8 cellular contexts compared by ENCODE assay signal in genomic region chr13:23466144-23467002, GRCh38. TPM values are rescaled to one million over a fixed set of nuclear protein-coding genes. Genes with fewer than 3 reads are reported as not detected.
DNase-seq lines count a peak whose midpoint lies in the region; ATAC-seq and TF ChIP-seq lines count a peak whose summit lies in the region.

No MANE protein-coding gene starts in this region.

- intact Hi-C loops in Panc1 (cut with micrococcal nuclease; ENCODE audit: unreplicated experiment) = loop anchor here (5.0 to 10.0 kb wide), 2 partner anchors 98 to 406 kb away; no protein-coding TSS in a partner anchor

- H3K27ac ChIP-seq in Panc1 (ENCODE audit: low read length) = no peak overlapping the region

- CTCF ChIA-PET in Panc1 (lab: Charles Lee) = interaction anchor here (0.5 kb wide), 1 partner anchor 232 kb away, joined by 3 read pairs; no protein-coding TSS in a partner anchor

- H3K4me3 ChIP-seq in Panc1 (ENCODE audit: low read depth in 2 of 2, low read length in 2 of 2) (peak overlapping the region; percentile 38 to 52), fibroblast of mammary gland (ENCODE audit: control insufficient read depth, low read depth, low read length) (peak overlapping the region; percentile 47)

- peak overlapping the region; percentile 54 for H3K4me3 Mint-ChIP-seq in activated T-helper 17 cell treated with anti-CD3 and anti-CD28 coated beads, Interleukin-2, amount 50 U/mL, for 72 hours
- peak overlapping the region; percentile 66 for H3K4me3 Mint-ChIP-seq in natural killer cell treated with Interleukin-12 subunit alpha and Interleukin-12 subunit beta and Interleukin-15 and Interleukin-18, amount 100 ng/mL, for 72 hours
- H3K4me3 Mint-ChIP-seq in stimulated activated naive CD8-positive, alpha-beta T cell treated with anti-CD3 and anti-CD28 coated beads, Interleukin-15, Interleukin-2, amounts not matched to agents 100 ng/mL and 50 ng/mL, for 24 hours = peak overlapping the region; percentile 62

- POLR2A ChIA-PET in Panc1 (lab: Charles Lee) = no interaction called here

- in situ Hi-C loops in Panc1 (cut with HindIII; ENCODE audit: low pct_unique_long_range_greater_than_20kb, low sequenced_read_pairs) = no loop called here

- H3K36me3 ChIP-seq in Panc1 (ENCODE audit: control insufficient read depth, insufficient read depth, low read length) = no peaks in the 10 kb centered on the region

- no peaks in the 10 kb centered on the region for H3K4me1 ChIP-seq in Panc1 (ENCODE audit: control insufficient read depth, insufficient read depth, low read length)

- no peaks in the 10 kb centered on the region for H3K9me3 ChIP-seq in Panc1 (ENCODE audit: control insufficient read depth, insufficient read depth, low read depth, low read length)

- H3K27me3 Mint-ChIP-seq in activated T-helper 17 cell treated with anti-CD3 and anti-CD28 coated beads, Interleukin-2, amount 50 U/mL, for 72 hours = peaks cover 13% of the 10 kb centered on the region
- peaks cover 9 to 20% of the 10 kb centered on the region in 2 donors for H3K27me3 Mint-ChIP-seq in natural killer cell treated with Interleukin-12 subunit alpha and Interleukin-12 subunit beta and Interleukin-15 and Interleukin-18, amount 100 ng/mL, for 72 hours
- peaks cover 21% of the 10 kb centered on the region for H3K27me3 Mint-ChIP-seq in stimulated activated naive CD8-positive, alpha-beta T cell treated with anti-CD3 and anti-CD28 coated beads, Interleukin-15, Interleukin-2, amounts not matched to agents 100 ng/mL and 50 ng/mL, for 24 hours

- no TSS peak for BruUV-seq in Panc1 (replicated peaks; lab: Mats Ljungman, UMichigan)

- H3K9me3 Mint-ChIP-seq in activated T-helper 17 cell treated with anti-CD3 and anti-CD28 coated beads, Interleukin-2, amount 50 U/mL, for 72 hours = no peaks in the 10 kb centered on the region
- no peaks in the 10 kb centered on the region for H3K9me3 Mint-ChIP-seq in natural killer cell treated with Interleukin-12 subunit alpha and Interleukin-12 subunit beta and Interleukin-15 and Interleukin-18, amount 100 ng/mL, for 72 hours
- no peaks in the 10 kb centered on the region for H3K9me3 Mint-ChIP-seq in stimulated activated naive CD8-positive, alpha-beta T cell treated with anti-CD3 and anti-CD28 coated beads, Interleukin-15, Interleukin-2, amounts not matched to agents 100 ng/mL and 50 ng/mL, for 24 hours

- no peaks in the 10 kb centered on the region for H3K27me3 ChIP-seq in Panc1 (ENCODE audit: control insufficient read depth, insufficient read depth, low read length)

- ATAC-seq in GM19468 (IDR thresholded peaks at IDR 0.05; ENCODE audit: extremely low read depth, unreplicated experiment) = peak; percentile 40
- ATAC-seq in Panc1 = peak; percentile 97
- peak; percentile 88 for ATAC-seq in activated T-helper 17 cell treated with anti-CD3 and anti-CD28 coated beads, Interleukin-2, amount 50 U/mL, for 72 hours (replicated peaks)
- ATAC-seq in natural killer cell treated with Interleukin-12 subunit alpha and Interleukin-12 subunit beta and Interleukin-15 and Interleukin-18, amount 100 ng/mL, for 72 hours = peak; percentile 95 to 96

- no peaks in the 10 kb centered on the region for H3K4me1 Mint-ChIP-seq in activated T-helper 17 cell treated with anti-CD3 and anti-CD28 coated beads, Interleukin-2, amount 50 U/mL, for 72 hours
- H3K4me1 Mint-ChIP-seq in natural killer cell treated with Interleukin-12 subunit alpha and Interleukin-12 subunit beta and Interleukin-15 and Interleukin-18, amount 100 ng/mL, for 72 hours (ENCODE audit: low read depth in 2 of 2) = peaks cover 7 to 25% of the 10 kb centered on the region in 2 donors
- H3K4me1 Mint-ChIP-seq in stimulated activated naive CD8-positive, alpha-beta T cell treated with anti-CD3 and anti-CD28 coated beads, Interleukin-15, Interleukin-2, amounts not matched to agents 100 ng/mL and 50 ng/mL, for 24 hours (ENCODE audit: low read depth) = peaks cover 17% of the 10 kb centered on the region

- peak; percentile 69 for DNase-seq in COR-L47 (lab: John Stamatoyannopoulos, UW)
- DNase-seq in HS-5 (ENCODE audit: low read depth) = peak; percentile 29
- peak; percentile 42 for DNase-seq in Panc1 (ENCODE audit: low read depth, low spot score)
- DNase-seq in fibroblast of mammary gland (ENCODE audit: low read depth) = peak; percentile 78
- DNase-seq in natural killer cell treated with Interleukin-12 subunit alpha and Interleukin-12 subunit beta and Interleukin-15 and Interleukin-18, amount 100 ng/mL, for 72 hours (ENCODE audit: low spot score) = peak; percentile 65

- H3K27ac Mint-ChIP-seq in activated T-helper 17 cell treated with anti-CD3 and anti-CD28 coated beads, Interleukin-2, amount 50 U/mL, for 72 hours = no peak overlapping the region
- peak overlapping the region in 1 of 2 donors; percentile 71 for H3K27ac Mint-ChIP-seq in natural killer cell treated with Interleukin-12 subunit alpha and Interleukin-12 subunit beta and Interleukin-15 and Interleukin-18, amount 100 ng/mL, for 72 hours
- no peak overlapping the region for H3K27ac Mint-ChIP-seq in stimulated activated naive CD8-positive, alpha-beta T cell treated with anti-CD3 and anti-CD28 coated beads, Interleukin-15, Interleukin-2, amounts not matched to agents 100 ng/mL and 50 ng/mL, for 24 hours

- TF ChIP-seq CTCF in Panc1 (IDR thresholded peaks at IDR 0.05) (peak; percentile 67), fibroblast of mammary gland (conservative IDR thresholded peaks at IDR 0.05; ENCODE audit: control insufficient read depth, insufficient read depth, low read depth, low read length) (peak; percentile 53)

- H3K36me3 Mint-ChIP-seq in activated T-helper 17 cell treated with anti-CD3 and anti-CD28 coated beads, Interleukin-2, amount 50 U/mL, for 72 hours (ENCODE audit: low read depth) = no peaks in the 10 kb centered on the region
- H3K36me3 Mint-ChIP-seq in natural killer cell treated with Interleukin-12 subunit alpha and Interleukin-12 subunit beta and Interleukin-15 and Interleukin-18, amount 100 ng/mL, for 72 hours = no peaks in the 10 kb centered on the region
- H3K36me3 Mint-ChIP-seq in stimulated activated naive CD8-positive, alpha-beta T cell treated with anti-CD3 and anti-CD28 coated beads, Interleukin-15, Interleukin-2, amounts not matched to agents 100 ng/mL and 50 ng/mL, for 24 hours (ENCODE audit: low read depth) = no peaks in the 10 kb centered on the region

RNA-seq across cellular contexts. Expression of gene SACS, which starts 32.9 kb away (rescaled TPM):
- total RNA-seq in Panc1 (2021; ENCODE audit: unreplicated experiment) = 19.8 TPM
- polyA plus RNA-seq in Panc1 (2012; ENCODE audit: insufficient read length) = 5.9 TPM
- total RNA-seq in activated T-helper 17 cell treated with anti-CD3 and anti-CD28 coated beads, Interleukin-2, amount 50 U/mL, for 72 hours = 10 to 100 TPM; 44.1 to 45.4 TPM
- total RNA-seq in natural killer cell treated with Interleukin-12 subunit alpha and Interleukin-12 subunit beta and Interleukin-15 and Interleukin-18, amount 100 ng/mL, for 72 hours = 10 to 100 TPM; 28.2 to 65.5 TPM

Comparison
In these comparisons a context has a peak if more than half of its experiments do, and no peak if none do; other contexts are left out.
1. ATAC-seq: peak in every context shown above with its lines; median percentile 97 in Panc1; 96 in natural killer cell treated with Interleukin-12 subunit alpha and Interleukin-12 subunit beta and Interleukin-15 and Interleukin-18, amount 100 ng/mL, for 72 hours; 88 in activated T-helper 17 cell treated with anti-CD3 and anti-CD28 coated beads, Interleukin-2, amount 50 U/mL, for 72 hours; 40 in GM19468.